ENCODE assay signal across 2 cellular contexts in the genomic region with DNA sequence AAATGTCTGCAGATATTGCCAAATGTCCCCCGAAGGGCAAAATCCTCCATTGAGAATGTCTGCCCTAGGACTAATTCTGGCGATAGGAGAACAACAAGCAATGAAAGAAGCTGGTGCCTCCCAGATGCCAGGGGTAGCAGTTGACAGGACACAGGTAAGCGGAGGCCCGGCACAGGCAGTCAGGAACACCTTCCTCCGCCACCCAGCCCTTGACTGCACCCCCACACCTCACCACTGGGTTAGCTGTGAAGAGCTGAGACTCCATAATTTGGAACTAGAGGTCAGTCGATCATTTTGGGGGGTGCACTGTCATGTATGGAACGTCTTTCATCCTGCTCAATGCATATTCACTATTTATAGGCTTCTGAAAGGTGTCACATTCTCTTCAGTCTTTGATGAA.
TF ChIP-seq lines count a peak whose summit lies in the region.

No MANE protein-coding gene starts in this region.

TF ChIP-seq in GM23338, 12 proteins besides CTCF, POLR2A, EP300 and RAD21:
- TF ChIP-seq ZNF462 (CRISPR knock-in tag; IDR thresholded peaks at IDR 0.05), result no peak
- no peak for TF ChIP-seq ZNF114 (CRISPR knock-in tag; IDR thresholded peaks at IDR 0.05)
- no peak for TF ChIP-seq CREB1 (CRISPR knock-in tag; IDR thresholded peaks at IDR 0.05; ENCODE audit: low read depth)
- TF ChIP-seq, protein P1, sequence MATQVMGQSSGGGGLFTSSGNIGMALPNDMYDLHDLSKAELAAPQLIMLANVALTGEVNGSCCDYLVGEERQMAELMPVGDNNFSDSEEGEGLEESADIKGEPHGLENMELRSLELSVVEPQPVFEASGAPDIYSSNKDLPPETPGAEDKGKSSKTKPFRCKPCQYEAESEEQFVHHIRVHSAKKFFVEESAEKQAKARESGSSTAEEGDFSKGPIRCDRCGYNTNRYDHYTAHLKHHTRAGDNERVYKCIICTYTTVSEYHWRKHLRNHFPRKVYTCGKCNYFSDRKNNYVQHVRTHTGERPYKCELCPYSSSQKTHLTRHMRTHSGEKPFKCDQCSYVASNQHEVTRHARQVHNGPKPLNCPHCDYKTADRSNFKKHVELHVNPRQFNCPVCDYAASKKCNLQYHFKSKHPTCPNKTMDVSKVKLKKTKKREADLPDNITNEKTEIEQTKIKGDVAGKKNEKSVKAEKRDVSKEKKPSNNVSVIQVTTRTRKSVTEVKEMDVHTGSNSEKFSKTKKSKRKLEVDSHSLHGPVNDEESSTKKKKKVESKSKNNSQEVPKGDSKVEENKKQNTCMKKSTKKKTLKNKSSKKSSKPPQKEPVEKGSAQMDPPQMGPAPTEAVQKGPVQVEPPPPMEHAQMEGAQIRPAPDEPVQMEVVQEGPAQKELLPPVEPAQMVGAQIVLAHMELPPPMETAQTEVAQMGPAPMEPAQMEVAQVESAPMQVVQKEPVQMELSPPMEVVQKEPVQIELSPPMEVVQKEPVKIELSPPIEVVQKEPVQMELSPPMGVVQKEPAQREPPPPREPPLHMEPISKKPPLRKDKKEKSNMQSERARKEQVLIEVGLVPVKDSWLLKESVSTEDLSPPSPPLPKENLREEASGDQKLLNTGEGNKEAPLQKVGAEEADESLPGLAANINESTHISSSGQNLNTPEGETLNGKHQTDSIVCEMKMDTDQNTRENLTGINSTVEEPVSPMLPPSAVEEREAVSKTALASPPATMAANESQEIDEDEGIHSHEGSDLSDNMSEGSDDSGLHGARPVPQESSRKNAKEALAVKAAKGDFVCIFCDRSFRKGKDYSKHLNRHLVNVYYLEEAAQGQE (IDR thresholded peaks at IDR 0.05; ENCODE audit: unreplicated experiment), result no peak

TF ChIP-seq in H1, 55 proteins besides CTCF, POLR2A, EP300 and RAD21:
- TF ChIP-seq SP1 (IDR thresholded peaks at IDR 0.05; ENCODE audit: low read depth, low read length) (no peak), POLR2AphosphoS5 (IDR thresholded peaks at IDR 0.05; ENCODE audit: low read depth, low read length) (no peak), EZH2 (IDR thresholded peaks at IDR 0.05; ENCODE audit: low read depth, low read length, severe bottlenecking) (no peak), SIX5 (IDR thresholded peaks at IDR 0.05; ENCODE audit: low read depth, low read length) (no peak), NANOG (IDR thresholded peaks at IDR 0.05; ENCODE audit: insufficient read depth, low read depth, low read length, poor library complexity, severe bottlenecking) (no peak), KDM1A (IDR thresholded peaks at IDR 0.05; ENCODE audit: borderline replicate concordance, low read length) (no peak), ZNF274 (IDR thresholded peaks at IDR 0.05; ENCODE audit: borderline replicate concordance, extremely low read depth, low read length) (no peak), SUZ12 (IDR thresholded peaks at IDR 0.05; ENCODE audit: low read length) (no peak), CHD7 (IDR thresholded peaks at IDR 0.05; ENCODE audit: insufficient replicate concordance, low read length) (no peak)
